Comparison of ENCODE assay signal across 9 cellular contexts in genomic region chr18:28176674-28176932, GRCh38. TPM values are rescaled to one million over a fixed set of nuclear protein-coding genes. Genes with fewer than 3 reads are reported as not detected.
A peak's percentile ranks its signal among the peaks of the same experiment; 100 is the strongest.
DNase-seq lines count a peak whose midpoint lies in the region; ATAC-seq and TF ChIP-seq lines count a peak whose summit lies in the region.
"Had no signal": no experiment of that assay in that cellular context is flagged by ENCODE, and none has a peak within 500 bp of the region (broad histone marks: within the 10 kb centered on the region; RNA-seq: fewer than 3 reads in every experiment).

No MANE protein-coding gene starts in this region.

- TF ChIP-seq CTCF in WI38 (IDR thresholded peaks at IDR 0.05; ENCODE audit: low read depth, low read length): no peak

- peak overlapping the region; percentile 72 for H2AFZ ChIP-seq in GM23248

- H4K20me1 ChIP-seq in GM23248 (ENCODE audit: insufficient read depth): 0 out of 2 replicates have a peak, but pooled peaks cover 5% of the 10 kb centered on the region

- H3K36me3 ChIP-seq in GM23248 (ENCODE audit: low read depth) (no peaks in the 10 kb centered on the region), skeletal muscle tissue (ENCODE audit: control insufficient read depth in 3 of 3, insufficient read depth in 3 of 3, low read length in 3 of 3) (no peaks in the 10 kb centered on the region)

- H3K27me3 ChIP-seq in GM23248 (replicated peaks; ENCODE audit: insufficient read depth) (no peaks in the 10 kb centered on the region), right cardiac atrium (ENCODE audit: control insufficient read depth, insufficient read depth) (no peaks in the 10 kb centered on the region), skeletal muscle tissue (ENCODE audit: control insufficient read depth in 3 of 3, insufficient read depth in 3 of 3, low read length in 3 of 3) (peaks cover 31 to 33% (median 31%) of the 10 kb centered on the region in 3 donors)

- in situ Hi-C loops in GM23248 (cut with MboI): loop anchor here (25.0 kb wide), 1 partner anchor 489 kb away; no protein-coding TSS in a partner anchor

- peaks cover 70% of the 10 kb centered on the region for H3K79me2 ChIP-seq in GM23248 (ENCODE audit: insufficient read depth)

- DNase-seq in GM23248 (no peak), right cardiac atrium (peak in 2 of 3 donors; percentile 18 to 63), NAMALWA (ENCODE audit: low spot score) (no peak), OCI-M1 (lab: John Stamatoyannopoulos, UW) (no peak), AG20443 (ENCODE audit: low spot score) (no peak)
- DNase-seq in activated CD4-positive, alpha-beta T cell treated with anti-CD3 and anti-CD28 coated beads for 48 hours: no peak

- WGBS in GM23248 (ENCODE audit: low coverage in 1 of 2, low lambda C conversion rate in 2 of 2, missing lambda C conversion rate in 2 of 2), 2 experiments: 2% methylated on average over 11 to 14 of the region's 38 CpGs
- WGBS in right cardiac atrium: 1% methylated on average over 38 of the region's 38 CpGs

- H3F3A ChIP-seq in GM23248 (ENCODE audit: insufficient read depth): peaks cover 10% of the 10 kb centered on the region; the same call in 1 of the 2 replicates

- H3K4me2 ChIP-seq in GM23248 (ENCODE audit: unreplicated experiment): peak overlapping the region; percentile 86

- H3K4me3 ChIP-seq in GM23248 (peak overlapping the region; percentile 76), WI38 (ENCODE audit: low read depth, low read length) (peak overlapping the region; percentile 76), right cardiac atrium (ENCODE audit: low read length) (peak overlapping the region; percentile 53), skeletal muscle tissue (ENCODE audit: low read length in 3 of 3) (peak overlapping the region in 2 of 3 donors; percentile 49 to 66)

- H3K9me2 ChIP-seq in GM23248 (ENCODE audit: insufficient read depth): no peaks in the 10 kb centered on the region

- ATAC-seq in right cardiac atrium: no peak

- H3K27ac ChIP-seq in GM23248: peak overlapping the region; percentile 50
- peak overlapping the region; percentile 50 for H3K27ac ChIP-seq in right cardiac atrium (ENCODE audit: low read length)
- H3K27ac ChIP-seq in skeletal muscle tissue (ENCODE audit: low read depth, low read length): no peak overlapping the region

- H3K9me3 ChIP-seq in GM23248 (ENCODE audit: low read depth) (no peaks in the 10 kb centered on the region), right cardiac atrium (ENCODE audit: control insufficient read depth, low read length) (no peaks in the 10 kb centered on the region), skeletal muscle tissue (ENCODE audit: control insufficient read depth in 3 of 3, low read length in 3 of 3) (no peaks in the 10 kb centered on the region)

- H3K4me1 ChIP-seq in GM23248 (ENCODE audit: insufficient read depth): peaks cover 47% of the 10 kb centered on the region
- no peaks in the 10 kb centered on the region for H3K4me1 ChIP-seq in right cardiac atrium (ENCODE audit: control insufficient read depth, insufficient read depth, low read length)
- peaks cover 7 to 13% (median 9%) of the 10 kb centered on the region in 3 donors for H3K4me1 ChIP-seq in skeletal muscle tissue (ENCODE audit: control insufficient read depth in 3 of 3, insufficient read depth in 3 of 3, low read length in 3 of 3)

- intact Hi-C loops in right cardiac atrium (cut with DNase I): loop anchor here in 2 of 4 donors (5.0 to 10.0 kb wide), 3 partner anchors 64 to 172 kb away; no protein-coding TSS in a partner anchor

- peak overlapping the region; percentile 75 for H3K9ac ChIP-seq in GM23248
- H3K9ac ChIP-seq in skeletal muscle tissue (ENCODE audit: low read depth in 1 of 3, low read length in 3 of 3): no peak overlapping the region

RNA-seq across cellular contexts. Expression of gene CDH2, which starts 0.3 kb away (rescaled TPM):
- 157 and 165 TPM in 2 replicates for total RNA-seq in GM23248 (2014; rRNA removed; shearing (Covaris generic))
- 103 and 107 TPM in 2 replicates for polyA plus RNA-seq in GM23248 (2016; fragmentation: Nextera tagmentation; extraction: Ambion mirVana)
- total RNA-seq in right cardiac atrium: 100 to 1,000 TPM; 204 to 338 (median 262) TPM
- polyA plus RNA-seq in right cardiac atrium: 75.6 TPM
- 4.7 TPM for total RNA-seq in skeletal muscle tissue
- total RNA-seq: mononuclear cell had no signal

Comparison
In these comparisons a context has a peak if more than half of its experiments do, and no peak if none do; other contexts are left out.
1. DNase-seq: peak in right cardiac atrium (2 of 3); none in GM23248 (single experiment), NAMALWA (single experiment), OCI-M1 (single experiment), activated CD4-positive, alpha-beta T cell treated with anti-CD3 and anti-CD28 coated beads for 48 hours (single experiment) and AG20443 (single experiment).
2. RNA of gene CDH2, which starts 0.3 kb away (total RNA-seq): 204 to 338 TPM in right cardiac atrium and 157 to 165 TPM in GM23248; 4.7 TPM in skeletal muscle tissue (single experiment); every median in the first group is over 10 times any median in the second.
3. Peak in every context shown above with its lines, with median percentiles within 50 percentile points of each other: H3K4me3 ChIP-seq.